Comparison of ENCODE assay signal across 8 cellular contexts in the genomic region with DNA sequence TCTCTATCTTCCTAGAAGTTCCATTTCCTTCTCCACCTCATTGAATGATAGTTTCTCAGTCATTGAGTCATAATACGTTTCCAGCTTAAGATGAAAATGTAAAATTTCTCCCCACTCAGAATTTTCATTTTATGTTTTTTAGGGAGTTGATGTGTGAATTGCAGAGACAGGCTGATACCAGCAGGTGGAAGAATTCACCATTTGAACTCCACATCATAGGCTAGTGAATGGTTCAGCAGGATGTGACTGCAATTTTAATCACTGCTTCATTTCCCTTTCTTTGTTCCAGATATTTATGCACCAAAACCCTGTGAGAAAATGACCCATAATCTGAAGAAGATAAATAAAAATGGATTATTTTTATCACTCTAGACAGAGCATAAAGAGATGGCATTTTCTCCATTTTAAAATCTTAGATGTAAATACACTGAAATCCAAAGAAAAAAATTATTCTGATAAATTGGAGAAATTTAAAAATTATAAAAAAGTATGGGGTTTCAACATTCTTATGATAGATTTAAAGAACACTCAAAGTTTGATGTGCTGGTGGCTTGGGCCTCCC. TPM values are rescaled to one million over a fixed set of nuclear protein-coding genes. Genes with fewer than 3 reads are reported as not detected.
DNase-seq lines count a peak whose midpoint lies in the region; ATAC-seq and FAIRE-seq lines count a peak whose summit lies in the region.

No MANE protein-coding gene starts in this region.

- no peak for ATAC-seq in GM21529 (IDR thresholded peaks at IDR 0.05; ENCODE audit: unreplicated experiment)

- no peaks in the 10 kb centered on the region for H3K27me3 ChIP-seq in H7 (ENCODE audit: control insufficient read depth, insufficient read depth, low read length)

- H3K36me3 ChIP-seq in H7 (replicated peaks; ENCODE audit: control insufficient read depth, insufficient read depth, low read length): no peaks in the 10 kb centered on the region

- peak; percentile 58 for FAIRE-seq in endometrium (lab: Jason Lieb, UNC)

- H3K4me3 ChIP-seq in H7 (ENCODE audit: insufficient read depth, low read depth, low read length): no peak overlapping the region

- DNase-seq in CD1c-positive myeloid dendritic cell (ENCODE audit: extremely low spot score) (peak; percentile 30), H7 (peak; percentile 61), NOMO-1 treated with dmso at 0.1 percent for 144 hours (lab: John Stamatoyannopoulos, UW; ENCODE audit: unreplicated experiment) (peak; percentile 8), midbrain (lab: John Stamatoyannopoulos, UW) (peak; percentile 52), activated T-cell treated with anti-CD3 and anti-CD28 coated beads for 4 hours (no peak)
- no peak for DNase-seq in stimulated activated naive CD4-positive, alpha-beta T cell treated with Interleukin-2 at 50 U/mL for 16 hours (lab: John Stamatoyannopoulos, UW)

RNA-seq across cellular contexts. Expression of gene PYGL, which starts 10.6 kb away (rescaled TPM):
- 71.4 and 103 TPM in 2 replicates for total RNA-seq in H7 (2014; rRNA removed; shearing (Covaris generic))

Comparison
In these comparisons a context has a peak if more than half of its experiments do, and no peak if none do; other contexts are left out.
1. DNase-seq: peak in CD1c-positive myeloid dendritic cell (single experiment), H7 (single experiment), NOMO-1 treated with dmso at 0.1 percent for 144 hours (single experiment) and midbrain (single experiment); none in activated T-cell treated with anti-CD3 and anti-CD28 coated beads for 4 hours (single experiment) and stimulated activated naive CD4-positive, alpha-beta T cell treated with Interleukin-2 at 50 U/mL for 16 hours (single experiment).